In genomic region chr5:160792732-160793454, GRCh38 we compare ENCODE assay signal across 19 cellular contexts. TPM values are rescaled to one million over a fixed set of nuclear protein-coding genes. Genes with fewer than 3 reads are reported as not detected.
DNase-seq lines count a peak whose midpoint lies in the region; ATAC-seq, FAIRE-seq and TF ChIP-seq lines count a peak whose summit lies in the region.
"Had no signal": no experiment of that assay in that cellular context is flagged by ENCODE, and none has a peak within 500 bp of the region (broad histone marks: within the 10 kb centered on the region; RNA-seq: fewer than 3 reads in every experiment).

No MANE protein-coding gene starts in this region.

- no peak overlapping the region for H3K4me3 ChIP-seq in DND-41 (ENCODE audit: low read depth in 1 of 2, low read length in 2 of 2)
- no peak overlapping the region for H3K4me3 ChIP-seq in left lung
- H3K4me3 ChIP-seq: BLaER1 treated with 17β-estradiol and CSF1 and Interleukin-3, amounts not matched to agents 10 nM and 100 nM had no signal

- no peaks in the 10 kb centered on the region for H3K36me3 Mint-ChIP-seq in stimulated activated memory B cell treated with anti-CD40 and anti-IgM and Interleukin-4, amounts not matched to agents 10 μg/mL and 1 μg/mL and 100 μg/mL, for 72 hours
- H3K36me3 Mint-ChIP-seq: IgD-negative memory B cell had no signal

- intact Hi-C loops in left lung (cut with DNase I), result no loop called here
- intact Hi-C loops in cardiac septum (cut with DNase I), result no loop called here

- H3K9me3 ChIP-seq in DND-41 (ENCODE audit: insufficient read depth, low read length, severe bottlenecking) (no peaks in the 10 kb centered on the region), left lung (no peaks in the 10 kb centered on the region)

- no peak overlapping the region for H2AFZ ChIP-seq in DND-41 (ENCODE audit: low read depth, low read length)

- TF ChIP-seq CTCF in DND-41 (IDR thresholded peaks at IDR 0.05; ENCODE audit: borderline replicate concordance, extremely low read depth, low read length, poor library complexity, severe bottlenecking) (no peak), left lung (IDR thresholded peaks at IDR 0.05) (no peak)

- H3K27ac Mint-ChIP-seq in stimulated activated memory B cell treated with anti-CD40 and anti-IgM and Interleukin-4, amounts not matched to agents 10 μg/mL and 1 μg/mL and 100 μg/mL, for 72 hours, result no peak overlapping the region
- H3K27ac Mint-ChIP-seq: CD4-positive, alpha-beta T cell; IgD-negative memory B cell had no signal

- no peaks in the 10 kb centered on the region for H3K36me3 ChIP-seq in DND-41 (ENCODE audit: insufficient read depth, low read length)
- H3K36me3 ChIP-seq in left lung, result no peaks in the 10 kb centered on the region
- H3K36me3 ChIP-seq: BLaER1 treated with 17β-estradiol and CSF1 and Interleukin-3, amounts not matched to agents 10 nM and 100 nM had no signal

- no peaks in the 10 kb centered on the region for H4K20me1 ChIP-seq in DND-41 (ENCODE audit: insufficient read depth, low read length)
- H4K20me1 ChIP-seq: BLaER1 treated with 17β-estradiol and CSF1 and Interleukin-3, amounts not matched to agents 10 nM and 100 nM had no signal

- no peak overlapping the region for H3K4me3 Mint-ChIP-seq in stimulated activated memory B cell treated with anti-CD40 and anti-IgM and Interleukin-4, amounts not matched to agents 10 μg/mL and 1 μg/mL and 100 μg/mL, for 72 hours
- H3K4me3 Mint-ChIP-seq: CD4-positive, alpha-beta T cell; IgD-negative memory B cell had no signal

- no peak for ATAC-seq in DND-41 (ENCODE audit: insufficient read depth, low read depth)
- peak; percentile 89 for ATAC-seq in left lung
- peak; percentile 14 for ATAC-seq in stimulated activated memory B cell treated with anti-CD40 and anti-IgM and Interleukin-4, amounts not matched to agents 10 μg/mL and 1 μg/mL and 100 μg/mL, for 72 hours
- no peak for ATAC-seq in GM19397 (IDR thresholded peaks at IDR 0.05; ENCODE audit: unreplicated experiment)
- ATAC-seq: HCT116 had no signal

- no peak for DNase-seq in DND-41
- DNase-seq in NCI-H2029 (lab: John Stamatoyannopoulos, UW), result peak; percentile 28
- peak in 1 of 2 donors; percentile 40 for DNase-seq in left lung
- no peak for DNase-seq in cardiac septum (ENCODE audit: low spot score)
- DNase-seq in RCC 7860 (ENCODE audit: low spot score), result no peak
- no peak for DNase-seq in globus pallidus (ENCODE audit: low spot score)
- DNase-seq: ACHN; Calu3; CD4-positive, alpha-beta T cell; DMS 273 treated with DMSO at 0.1 percent for 48 hours; GF-D8 had no signal

- H3K9me3 Mint-ChIP-seq in stimulated activated memory B cell treated with anti-CD40 and anti-IgM and Interleukin-4, amounts not matched to agents 10 μg/mL and 1 μg/mL and 100 μg/mL, for 72 hours, result no peaks in the 10 kb centered on the region
- H3K9me3 Mint-ChIP-seq: CD4-positive, alpha-beta T cell; IgD-negative memory B cell had no signal

- H3K27ac ChIP-seq in DND-41 (ENCODE audit: low read length) (peak overlapping the region; percentile 37; the same call in 1 of the 2 replicates), left lung (no peak overlapping the region)
- H3K27ac ChIP-seq: HL-60 had no signal

- H3K4me2 ChIP-seq in DND-41 (ENCODE audit: insufficient read depth, low read length), result no peak overlapping the region
- H3K4me2 ChIP-seq: BLaER1 treated with 17β-estradiol and CSF1 and Interleukin-3, amounts not matched to agents 10 nM and 100 nM had no signal

- no peak overlapping the region for H3K9ac ChIP-seq in DND-41 (ENCODE audit: low read depth, low read length)
- H3K9ac ChIP-seq: BLaER1 treated with 17β-estradiol and CSF1 and Interleukin-3, amounts not matched to agents 10 nM and 100 nM had no signal

- H3K4me1 Mint-ChIP-seq in stimulated activated memory B cell treated with anti-CD40 and anti-IgM and Interleukin-4, amounts not matched to agents 10 μg/mL and 1 μg/mL and 100 μg/mL, for 72 hours, result no peaks in the 10 kb centered on the region
- H3K4me1 Mint-ChIP-seq: IgD-negative memory B cell had no signal

- no peak for FAIRE-seq in RCC 7860 (lab: Jason Lieb, UNC)
- FAIRE-seq: H54 had no signal

- no peaks in the 10 kb centered on the region for H3K79me2 ChIP-seq in DND-41 (ENCODE audit: insufficient read depth, low read length)

- H3K4me1 ChIP-seq in DND-41 (ENCODE audit: insufficient read depth, low read length) (peaks cover 14% of the 10 kb centered on the region), left lung (no peaks in the 10 kb centered on the region)

- peaks cover 12% of the 10 kb centered on the region for H3K27me3 Mint-ChIP-seq in stimulated activated memory B cell treated with anti-CD40 and anti-IgM and Interleukin-4, amounts not matched to agents 10 μg/mL and 1 μg/mL and 100 μg/mL, for 72 hours

- H3K27me3 ChIP-seq in DND-41 (ENCODE audit: insufficient read depth, low read length, poor library complexity), result no peaks in the 10 kb centered on the region
- H3K27me3 ChIP-seq in left lung, result no peaks in the 10 kb centered on the region
- H3K27me3 ChIP-seq: BLaER1 treated with 17β-estradiol and CSF1 and Interleukin-3, amounts not matched to agents 10 nM and 100 nM had no signal

RNA-seq across cellular contexts. Expression of gene ATP10B, which starts 59.1 kb away (rescaled TPM):
- total RNA-seq in left lung, result under 1 TPM; 0.09 to 0.39 TPM
- total RNA-seq in cardiac septum, result not detected
- total RNA-seq: A172; CD4-positive, alpha-beta T cell had no signal

Comparison
In these comparisons a context has a peak if more than half of its experiments do, and no peak if none do; other contexts are left out.
1. ATAC-seq: peak in left lung (single experiment) and stimulated activated memory B cell treated with anti-CD40 and anti-IgM and Interleukin-4, amounts not matched to agents 10 μg/mL and 1 μg/mL and 100 μg/mL, for 72 hours (single experiment); none in DND-41 (single experiment) and GM19397 (single experiment).